In genomic region chr4:23374280-23374679, GRCh38 we compare ENCODE assay signal across 25 cellular contexts.
DNase-seq lines count a peak whose midpoint lies in the region; ATAC-seq and TF ChIP-seq lines count a peak whose summit lies in the region.
"Had no signal": no experiment of that assay in that cellular context is flagged by ENCODE, and none has a peak within 500 bp of the region (broad histone marks: within the 10 kb centered on the region; RNA-seq: fewer than 3 reads in every experiment).

No MANE protein-coding gene starts in this region.

- no peak overlapping the region for H3K4me3 Mint-ChIP-seq in activated CD8-positive, alpha-beta T cell treated with anti-CD3 and anti-CD28 coated beads, Interleukin-2, amount 10 ng/mL, durations not matched to agents 7 days and 5 days
- H3K4me3 Mint-ChIP-seq in T-helper 17 cell = no peak overlapping the region
- H3K4me3 Mint-ChIP-seq: activated naive CD8-positive, alpha-beta T cell treated with anti-CD3 and anti-CD28 coated beads, Interleukin-2, amount 50 U/mL, for 24 hours had no signal

- no peak overlapping the region for H3K56ac ChIP-seq in mesendoderm (ENCODE audit: low read length)

- no peaks in the 10 kb centered on the region for H3K36me3 Mint-ChIP-seq in activated CD8-positive, alpha-beta T cell treated with anti-CD3 and anti-CD28 coated beads, Interleukin-2, amount 10 ng/mL, durations not matched to agents 7 days and 5 days (ENCODE audit: low read depth)
- H3K36me3 Mint-ChIP-seq in T-helper 17 cell (ENCODE audit: low read depth) = no peaks in the 10 kb centered on the region

- no peaks in the 10 kb centered on the region for H3K4me1 Mint-ChIP-seq in activated CD8-positive, alpha-beta T cell treated with anti-CD3 and anti-CD28 coated beads, Interleukin-2, amount 10 ng/mL, durations not matched to agents 7 days and 5 days (ENCODE audit: low read depth)
- H3K4me1 Mint-ChIP-seq in T-helper 17 cell = no peaks in the 10 kb centered on the region

- no peak for TF ChIP-seq POLR2A in upper lobe of left lung (IDR thresholded peaks at IDR 0.05)

- H3K27ac Mint-ChIP-seq in activated CD8-positive, alpha-beta T cell treated with anti-CD3 and anti-CD28 coated beads, Interleukin-2, amount 10 ng/mL, durations not matched to agents 7 days and 5 days = no peak overlapping the region
- H3K27ac Mint-ChIP-seq in T-helper 17 cell = no peak overlapping the region
- H3K27ac Mint-ChIP-seq: activated naive CD8-positive, alpha-beta T cell treated with anti-CD3 and anti-CD28 coated beads, Interleukin-2, amount 50 U/mL, for 24 hours had no signal

- no peaks in the 10 kb centered on the region for H3K27me3 Mint-ChIP-seq in activated CD8-positive, alpha-beta T cell treated with anti-CD3 and anti-CD28 coated beads, Interleukin-2, amount 10 ng/mL, durations not matched to agents 7 days and 5 days (ENCODE audit: low read depth)
- no peaks in the 10 kb centered on the region for H3K27me3 Mint-ChIP-seq in T-helper 17 cell
- H3K27me3 Mint-ChIP-seq: activated naive CD8-positive, alpha-beta T cell treated with anti-CD3 and anti-CD28 coated beads, Interleukin-2, amount 50 U/mL, for 24 hours had no signal

- H4K5ac ChIP-seq in mesendoderm (ENCODE audit: low read length) = no peak overlapping the region

- no peak overlapping the region for H2AK5ac ChIP-seq in mesendoderm (ENCODE audit: low read length)

- H3K36me3 ChIP-seq in heart right ventricle (no peaks in the 10 kb centered on the region), mesendoderm (ENCODE audit: control insufficient read depth, insufficient read depth, low read length) (no peaks in the 10 kb centered on the region), upper lobe of left lung (no peaks in the 10 kb centered on the region)
- H3K36me3 ChIP-seq: breast epithelium, MG63, neutrophil, vagina had no signal

- ATAC-seq in Right ventricle myocardium superior (ENCODE audit: poor library complexity) (peak; percentile 14), right cardiac atrium (no peak), heart right ventricle (peak in 2 of 8 donors; percentile 4 to 12), upper lobe of left lung (ENCODE audit: low FRiP score in 2 of 2) (peak in 1 of 2 donors; percentile 35), T-helper 17 cell (no peak)
- no peak for ATAC-seq in activated CD8-positive, alpha-beta T cell treated with anti-CD3 and anti-CD28 coated beads, Interleukin-2, amount 10 ng/mL, durations not matched to agents 7 days and 5 days
- ATAC-seq: activated CD4-positive, CD25-positive, alpha-beta regulatory T cell treated with anti-CD3 and anti-CD28 coated beads, Interleukin-2, amount 50 U/mL, for 24 hours; HCT116; HepG2 had no signal

- H3K27ac ChIP-seq in right cardiac atrium (ENCODE audit: low read length) (no peak overlapping the region), heart right ventricle (peak overlapping the region in 9 of 10 donors; percentile 36 to 83 (median 61)), mesendoderm (ENCODE audit: low read depth, low read length) (no peak overlapping the region), upper lobe of left lung (peak overlapping the region; percentile 40 to 76 (median 60))
- H3K27ac ChIP-seq: breast epithelium, neutrophil, vagina had no signal

- H3K4me3 ChIP-seq in right cardiac atrium (ENCODE audit: low read length) = no peak overlapping the region
- H3K4me3 ChIP-seq in heart right ventricle = no peak overlapping the region
- H3K4me3 ChIP-seq in mesendoderm (ENCODE audit: low read length) = no peak overlapping the region
- no peak overlapping the region for H3K4me3 ChIP-seq in upper lobe of left lung
- H3K4me3 ChIP-seq: breast epithelium, MG63, vagina had no signal

- H3K27me3 ChIP-seq in right cardiac atrium (ENCODE audit: control insufficient read depth, insufficient read depth) (no peaks in the 10 kb centered on the region), heart right ventricle (no peaks in the 10 kb centered on the region), mesendoderm (ENCODE audit: insufficient read depth, low read length, poor library complexity) (no peaks in the 10 kb centered on the region), upper lobe of left lung (no peaks in the 10 kb centered on the region)
- H3K27me3 ChIP-seq: breast epithelium, MG63, neutrophil, vagina had no signal

- no peak overlapping the region for H3K9ac ChIP-seq in mesendoderm (ENCODE audit: low read length)

- DNase-seq in Right ventricle myocardium superior (no peak), right cardiac atrium (no peak), heart right ventricle (no peak), mesendoderm (peak; percentile 65), upper lobe of left lung (no peak), KBM-7 (no peak), T-helper 17 cell (no peak)
- no peak for DNase-seq in activated CD8-positive, alpha-beta T cell treated with anti-CD3 and anti-CD28 coated beads, Interleukin-2, amount 10 ng/mL, durations not matched to agents 7 days and 5 days
- DNase-seq: 8988T; activated naive CD8-positive, alpha-beta T cell treated with anti-CD3 and anti-CD28 coated beads, Interleukin-2, amount 50 U/mL, for 24 hours; Caco-2; dermis blood vessel endothelial cell; EL; MG63; NCI-H1436; NCI-H2171; NCI-H524 treated with DMSO at 0.1 percent for 48 hours; retina; stimulated activated CD4-positive, alpha-beta T cell treated with anti-CD3 and anti-CD28 coated beads, Interleukin-15, amount 100 ng/mL, for 24 hours had no signal

- no peak for TF ChIP-seq EP300 in upper lobe of left lung (IDR thresholded peaks at IDR 0.05)

- no peak overlapping the region for H2BK120ac ChIP-seq in mesendoderm (ENCODE audit: low read depth, low read length)

- no peaks in the 10 kb centered on the region for H3K79me2 ChIP-seq in mesendoderm (ENCODE audit: control insufficient read depth, insufficient read depth, low read length)

- intact Hi-C loops in Right ventricle myocardium superior (cut with DNase I) (no loop called here), right cardiac atrium (cut with DNase I) (no loop called here), heart right ventricle (cut with DNase I) (loop anchor here in 1 of 10 donors (5.0 kb wide), 1 partner anchor 83 kb away; no protein-coding TSS in a partner anchor)

- CTCF ChIA-PET in activated CD8-positive, alpha-beta T cell treated with anti-CD3 and anti-CD28 coated beads, Interleukin-2, amount 10 ng/mL, durations not matched to agents 7 days and 5 days (lab: Charles Lee) = no interaction called here

- POLR2A ChIA-PET in activated CD8-positive, alpha-beta T cell treated with anti-CD3 and anti-CD28 coated beads, Interleukin-2, amount 10 ng/mL, durations not matched to agents 7 days and 5 days (lab: Charles Lee) = no interaction called here

- H3K9me3 Mint-ChIP-seq in activated CD8-positive, alpha-beta T cell treated with anti-CD3 and anti-CD28 coated beads, Interleukin-2, amount 10 ng/mL, durations not matched to agents 7 days and 5 days (ENCODE audit: insufficient read depth) = no peaks in the 10 kb centered on the region

- no peak for TF ChIP-seq CTCF in heart right ventricle (IDR thresholded peaks at IDR 0.05)
- TF ChIP-seq CTCF in upper lobe of left lung (IDR thresholded peaks at IDR 0.05) = no peak

- no peak overlapping the region for H3K4me2 ChIP-seq in mesendoderm (ENCODE audit: low read length)

- H3K4ac ChIP-seq in mesendoderm (ENCODE audit: low read depth, low read length) = no peak overlapping the region

- H3K23ac ChIP-seq in mesendoderm (ENCODE audit: low read length) = no peak overlapping the region

- in situ Hi-C loops in KBM-7 (cut with MboI; ENCODE audit: low pct_unique_long_range_greater_than_20kb, low sequenced_read_pairs) = no loop called here

- 46% methylated on average over 4 of the region's 4 CpGs for WGBS in right cardiac atrium
- 35 to 45% methylated on average over 4 of the region's 4 CpGs for WGBS in heart right ventricle, 2 donors
- WGBS in mesendoderm (ENCODE audit: extremely low coverage, insufficient coverage, low lambda C conversion rate) = no CpG with 5 or more reads among the region's 4 CpGs
- 41 to 53% methylated on average over 4 of the region's 4 CpGs for WGBS in upper lobe of left lung, 2 donors

- peaks cover 3% of the 10 kb centered on the region for H3K4me1 ChIP-seq in right cardiac atrium (ENCODE audit: control insufficient read depth, insufficient read depth, low read length)
- peaks cover 0 to 29% (median 5%) of the 10 kb centered on the region in 9 donors for H3K4me1 ChIP-seq in heart right ventricle
- no peaks in the 10 kb centered on the region for H3K4me1 ChIP-seq in mesendoderm (ENCODE audit: control insufficient read depth, low read depth, low read length)
- peaks cover 0 to 3% (median 0%) of the 10 kb centered on the region in 4 donors for H3K4me1 ChIP-seq in upper lobe of left lung
- H3K4me1 ChIP-seq: breast epithelium, Caco-2, vagina had no signal

- H2BK5ac ChIP-seq in mesendoderm (ENCODE audit: low read length) = no peak overlapping the region

- H3K18ac ChIP-seq in mesendoderm (ENCODE audit: low read length) = no peak overlapping the region

- no peak overlapping the region for H2BK15ac ChIP-seq in mesendoderm (replicated peaks; ENCODE audit: low read depth)

- H3K9me3 ChIP-seq in right cardiac atrium (ENCODE audit: control insufficient read depth, low read length) = no peaks in the 10 kb centered on the region
- peaks cover 0 to 14% (median 7%) of the 10 kb centered on the region in 11 donors for H3K9me3 ChIP-seq in heart right ventricle
- H3K9me3 ChIP-seq in upper lobe of left lung = no peaks in the 10 kb centered on the region
- H3K9me3 ChIP-seq in T-helper 17 cell (ENCODE audit: control insufficient read depth, low read length, poor library complexity, severe bottlenecking) = no peaks in the 10 kb centered on the region
- H3K9me3 ChIP-seq: breast epithelium, Caco-2, neutrophil, vagina had no signal

- no peak overlapping the region for H4K8ac ChIP-seq in mesendoderm (ENCODE audit: low read depth, low read length)

- no peaks in the 10 kb centered on the region for H3K79me1 ChIP-seq in mesendoderm (ENCODE audit: low read length)

Comparison
In these comparisons a context has a peak if more than half of its experiments do, and no peak if none do; other contexts are left out.
1. H3K27ac ChIP-seq: peak in heart right ventricle (9 of 10) and upper lobe of left lung (4 of 4); none in right cardiac atrium (single experiment) and mesendoderm (single experiment).